In the genomic region with DNA sequence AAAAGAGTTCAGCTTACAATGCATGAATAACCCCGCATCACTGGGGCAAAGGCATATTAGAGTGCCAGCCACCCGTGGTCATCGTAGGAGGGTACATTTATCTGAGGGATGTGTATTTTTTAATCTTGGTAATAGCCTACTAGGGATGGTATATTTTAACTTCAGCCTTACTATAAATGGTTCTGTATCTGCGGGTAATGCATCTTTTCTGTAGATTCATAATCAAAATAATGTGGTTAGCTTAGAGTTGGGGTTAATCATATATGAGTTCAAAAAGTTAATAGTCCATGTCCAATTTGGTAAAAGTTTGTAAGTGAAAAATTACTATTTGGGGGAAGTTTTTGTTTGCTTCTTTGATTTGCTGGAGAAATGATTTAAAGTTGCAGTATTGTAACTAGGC, we compare ENCODE assay signal across 10 cellular contexts.
"Had no signal": no experiment of that assay in that cellular context is flagged by ENCODE, and none has a peak within 500 bp of the region (broad histone marks: within the 10 kb centered on the region; RNA-seq: fewer than 3 reads in every experiment).

No MANE protein-coding gene starts in this region.

- DNase-seq: GM23248, GOT3, H7, H9, HCEC 1CT, HFFc6 had no signal

- FAIRE-seq: H1 had no signal

- H3K4me3 ChIP-seq: GM23248, GM23338, HAP-1 had no signal

- H3K36me3 ChIP-seq: HAP-1 had no signal

- H3K27ac ChIP-seq: GM23248 had no signal

- H3K9me3 ChIP-seq: HAP-1 had no signal

- ATAC-seq: GM23338, HCT116 had no signal
